ENCODE assay signal across 8 cellular contexts in the genomic region with DNA sequence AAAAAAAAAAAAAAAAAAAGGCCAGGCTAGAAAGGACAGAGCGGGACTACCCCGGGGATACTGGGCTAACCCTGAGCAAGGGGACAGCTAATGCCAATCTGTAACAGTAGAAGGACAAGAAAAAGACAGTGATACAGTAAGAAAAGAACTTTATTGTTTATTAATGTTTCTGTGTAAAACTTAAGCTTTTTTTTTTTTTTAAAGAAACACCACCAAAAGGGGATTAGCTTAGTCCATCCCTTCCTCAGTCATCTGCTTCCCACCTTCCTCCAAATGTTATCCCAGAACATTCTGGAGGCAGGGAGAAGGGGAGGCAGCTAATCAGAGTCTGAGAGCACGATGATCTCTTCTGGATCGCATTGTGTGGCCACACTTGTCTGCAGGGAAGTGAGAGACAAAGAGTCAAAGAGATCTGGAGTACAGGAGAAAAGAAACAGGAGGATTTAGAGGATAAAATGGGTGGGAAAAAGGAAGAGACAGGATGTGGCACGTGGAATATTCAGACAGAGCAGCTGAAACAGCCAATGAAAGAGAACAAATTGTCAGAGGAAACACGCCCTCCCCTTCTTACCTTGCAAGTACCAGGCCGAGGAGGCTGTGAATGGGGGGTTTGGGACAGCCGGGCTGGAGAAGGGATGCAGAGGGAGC. TPM values are rescaled to one million over a fixed set of nuclear protein-coding genes. Genes with fewer than 3 reads are reported as not detected.
DNase-seq lines count a peak whose midpoint lies in the region; ATAC-seq, FAIRE-seq and TF ChIP-seq lines count a peak whose summit lies in the region.

No MANE protein-coding gene starts in this region.

- H3K4me3 Mint-ChIP-seq in natural killer cell treated with Interleukin-12 subunit alpha and Interleukin-12 subunit beta and Interleukin-15 and Interleukin-18, amount 100 ng/mL, for 72 hours = peak overlapping the region; percentile 96

- H3K9me3 Mint-ChIP-seq in natural killer cell treated with Interleukin-12 subunit alpha and Interleukin-12 subunit beta and Interleukin-15 and Interleukin-18, amount 100 ng/mL, for 72 hours = no peaks in the 10 kb centered on the region

- DNase-seq in AG04450 (ENCODE audit: low read depth, low spot score) (no peak), colonic mucosa (no peak), SHP77 treated with DMSO at 0.1 percent for 48 hours (lab: John Stamatoyannopoulos, UW) (no peak), GM19239 (ENCODE audit: insufficient read length, low spot score) (no peak), NCI-H2107 treated with DMSO at 0.1 percent for 48 hours (lab: John Stamatoyannopoulos, UW; ENCODE audit: unreplicated experiment) (no peak), NCI-H1694 treated with DMSO at 0.1 percent for 48 hours (lab: John Stamatoyannopoulos, UW) (no peak)
- no peak for DNase-seq in natural killer cell treated with Interleukin-12 subunit alpha and Interleukin-12 subunit beta and Interleukin-15 and Interleukin-18, amount 100 ng/mL, for 72 hours (ENCODE audit: low spot score)

- H3K9me3 ChIP-seq in AG04450 (ENCODE audit: control insufficient read depth, insufficient read depth, low read length) (peaks cover 3% of the 10 kb centered on the region; the same call in 1 of the 2 replicates), KOPT-K1 (ENCODE audit: insufficient read depth, low read length, poor library complexity, severe bottlenecking) (no peaks in the 10 kb centered on the region), colonic mucosa (no peaks in the 10 kb centered on the region)

- H3K27ac ChIP-seq in AG04450 (ENCODE audit: low read depth, low read length) (peak overlapping the region; percentile 72), KOPT-K1 (ENCODE audit: low read depth, low read length, poor library complexity, severe bottlenecking) (peak overlapping the region; percentile 70), colonic mucosa (peak overlapping the region; percentile 88)

- peak overlapping the region; percentile 33 to 69 for H3K9ac ChIP-seq in colonic mucosa (ENCODE audit: low read depth in 2 of 2, low read length in 2 of 2)

- peaks cover 72 to 73% of the 10 kb centered on the region in 2 donors for H3K4me1 Mint-ChIP-seq in natural killer cell treated with Interleukin-12 subunit alpha and Interleukin-12 subunit beta and Interleukin-15 and Interleukin-18, amount 100 ng/mL, for 72 hours (ENCODE audit: low read depth in 2 of 2)

- H3K27me3 ChIP-seq in AG04450 (ENCODE audit: control insufficient read depth, insufficient read depth, low read length) (no peaks in the 10 kb centered on the region), colonic mucosa (no peaks in the 10 kb centered on the region)

- H3K36me3 ChIP-seq in KOPT-K1 (ENCODE audit: insufficient read depth, low read length) (peaks cover 32% of the 10 kb centered on the region), colonic mucosa (peaks cover 9% of the 10 kb centered on the region)

- no peak for FAIRE-seq in GM19239 (lab: Jason Lieb, UNC)

- CTCF ChIA-PET in AG04450 (lab: Charles Lee) = interaction anchor here (1.2 to 2.6 kb wide), 3 partner anchors 71 to 107 kb away, joined by 3 to 13 read pairs (median 4); no protein-coding TSS in a partner anchor

- no peaks in the 10 kb centered on the region for H3K27me3 Mint-ChIP-seq in natural killer cell treated with Interleukin-12 subunit alpha and Interleukin-12 subunit beta and Interleukin-15 and Interleukin-18, amount 100 ng/mL, for 72 hours

- H3K4me1 ChIP-seq in colonic mucosa = peaks cover 25% of the 10 kb centered on the region

- peak overlapping the region; percentile 99 for H3K27ac Mint-ChIP-seq in natural killer cell treated with Interleukin-12 subunit alpha and Interleukin-12 subunit beta and Interleukin-15 and Interleukin-18, amount 100 ng/mL, for 72 hours

- ATAC-seq in natural killer cell treated with Interleukin-12 subunit alpha and Interleukin-12 subunit beta and Interleukin-15 and Interleukin-18, amount 100 ng/mL, for 72 hours = no peak

- TF ChIP-seq CTCF in AG04450 (IDR thresholded peaks at IDR 0.05; ENCODE audit: low read depth, low read length) (no peak), colonic mucosa (IDR thresholded peaks at IDR 0.05) (no peak)

- peak overlapping the region; percentile 78 for H3K4me3 ChIP-seq in AG04450 (ENCODE audit: low read depth, low read length)
- H3K4me3 ChIP-seq in colonic mucosa = peak overlapping the region; percentile 45

- POLR2A ChIA-PET in AG04450 (lab: Yijun Ruan, JAX) = interaction anchor here (0.7 to 2.0 kb wide), 10 partner anchors 19 to 521 kb away, joined by 3 to 17 read pairs (median 6); a partner anchor contains a TSS

- H3K36me3 Mint-ChIP-seq in natural killer cell treated with Interleukin-12 subunit alpha and Interleukin-12 subunit beta and Interleukin-15 and Interleukin-18, amount 100 ng/mL, for 72 hours = peaks cover 37% of the 10 kb centered on the region

- intact Hi-C loops in colonic mucosa (cut with DNase I) = loop anchor here (10.0 kb wide), 1 partner anchor 96 kb away; a partner anchor contains a TSS

RNA-seq across cellular contexts. Expression of a gene that starts 1.0 kb away (rescaled TPM):
- 8.4 and 11.8 TPM in 2 replicates for polyA plus RNA-seq in AG04450 (2011; rRNA removed)
- 14.0 and 18.3 TPM in 2 replicates for polyA minus RNA-seq in AG04450 (2011; rRNA and poly(A)+ RNA removed)
- 10 to 100 TPM; 12.4 to 16.9 TPM for total RNA-seq in colonic mucosa
- 10 to 100 TPM in 1 of 2 donors, 1 to 10 TPM in 1; 6.9 to 13.2 TPM for total RNA-seq in natural killer cell treated with Interleukin-12 subunit alpha and Interleukin-12 subunit beta and Interleukin-15 and Interleukin-18, amount 100 ng/mL, for 72 hours

RNA-seq across cellular contexts. Expression of a gene that starts 4.2 kb away (rescaled TPM):
- polyA plus RNA-seq in AG04450 (2011; rRNA removed) = 69.7 and 75.6 TPM in 2 replicates
- 24.5 and 30.8 TPM in 2 replicates for polyA minus RNA-seq in AG04450 (2011; rRNA and poly(A)+ RNA removed)
- total RNA-seq in colonic mucosa = 10 to 100 TPM; 38.7 to 46.7 TPM
- 10 to 100 TPM; 80.5 to 99.5 TPM for total RNA-seq in natural killer cell treated with Interleukin-12 subunit alpha and Interleukin-12 subunit beta and Interleukin-15 and Interleukin-18, amount 100 ng/mL, for 72 hours

RNA-seq across cellular contexts. Expression of a gene that starts 4.7 kb away (rescaled TPM):
- polyA plus RNA-seq in AG04450 (2011; rRNA removed) = 29.3 and 37.9 TPM in 2 replicates
- polyA minus RNA-seq in AG04450 (2011; rRNA and poly(A)+ RNA removed) = 29.5 and 41.9 TPM in 2 replicates
- 100 to 1,000 TPM; 204 to 235 TPM for total RNA-seq in colonic mucosa
- total RNA-seq in natural killer cell treated with Interleukin-12 subunit alpha and Interleukin-12 subunit beta and Interleukin-15 and Interleukin-18, amount 100 ng/mL, for 72 hours = 100 to 1,000 TPM; 243 to 346 TPM

RNA-seq across cellular contexts. Expression of a gene that starts 19.8 kb away (rescaled TPM):
- 21.9 and 25.0 TPM in 2 replicates for polyA plus RNA-seq in AG04450 (2011; rRNA removed)
- 29.6 and 36.8 TPM in 2 replicates for polyA minus RNA-seq in AG04450 (2011; rRNA and poly(A)+ RNA removed)
- 10 to 100 TPM; 29.9 to 34.7 TPM for total RNA-seq in colonic mucosa
- total RNA-seq in natural killer cell treated with Interleukin-12 subunit alpha and Interleukin-12 subunit beta and Interleukin-15 and Interleukin-18, amount 100 ng/mL, for 72 hours = 10 to 100 TPM; 38.1 to 51.4 TPM

RNA-seq across cellular contexts. Expression of a gene that starts 29.1 kb away (rescaled TPM):
- polyA plus RNA-seq in AG04450 (2011; rRNA removed) = 59.6 and 64.6 TPM in 2 replicates
- 20.2 and 21.1 TPM in 2 replicates for polyA minus RNA-seq in AG04450 (2011; rRNA and poly(A)+ RNA removed)
- 10 to 100 TPM; 36.5 to 77.0 TPM for total RNA-seq in colonic mucosa
- total RNA-seq in natural killer cell treated with Interleukin-12 subunit alpha and Interleukin-12 subunit beta and Interleukin-15 and Interleukin-18, amount 100 ng/mL, for 72 hours = 10 to 100 TPM; 72.0 to 76.8 TPM
